Comparison of ENCODE assay signal across 10 cellular contexts in genomic region chr5:180787711-180788431, GRCh38. TPM values are rescaled to one million over a fixed set of nuclear protein-coding genes. Genes with fewer than 3 reads are reported as not detected.
DNase-seq lines count a peak whose midpoint lies in the region; ATAC-seq and TF ChIP-seq lines count a peak whose summit lies in the region.
"Had no signal": no experiment of that assay in that cellular context is flagged by ENCODE, and none has a peak within 500 bp of the region (broad histone marks: within the 10 kb centered on the region; RNA-seq: fewer than 3 reads in every experiment).

No MANE protein-coding gene starts in this region.

- CTCF ChIA-PET in CD8-positive, alpha-beta memory T cell (lab: Charles Lee) = interaction anchor here (2.5 kb wide), 1 partner anchor 15 kb away, joined by 7 read pairs; the partner anchor contains the start of gene MGAT1

- in situ Hi-C loops in transverse colon (cut with MboI; ENCODE audit: low pct_ligation_motif_present in 1 of 4, low pct_unique_long_range_greater_than_20kb in 1 of 4, low sequenced_read_pairs in 3 of 4) = loop anchor here in 1 of 4 donors (10.0 kb wide), 1 partner anchor 57 kb away; no protein-coding TSS in a partner anchor

- intact Hi-C loops in lower lobe of right lung (cut with DNase I) (no loop called here), transverse colon (cut with DNase I; ENCODE audit: low total_unique reads) (no loop called here)

- H3K27me3 Mint-ChIP-seq in activated naive CD8-positive, alpha-beta T cell treated with anti-CD3 and anti-CD28 coated beads for 36 hours = no peaks in the 10 kb centered on the region
- H3K27me3 Mint-ChIP-seq in CD8-positive, alpha-beta memory T cell = no peaks in the 10 kb centered on the region

- peaks cover 39% of the 10 kb centered on the region for H3K4me1 Mint-ChIP-seq in activated naive CD8-positive, alpha-beta T cell treated with anti-CD3 and anti-CD28 coated beads for 36 hours
- peaks cover 25 to 63% (median 38%) of the 10 kb centered on the region in 3 donors for H3K4me1 Mint-ChIP-seq in CD8-positive, alpha-beta memory T cell

- no peak overlapping the region for H3K4me3 Mint-ChIP-seq in activated naive CD8-positive, alpha-beta T cell treated with anti-CD3 and anti-CD28 coated beads for 36 hours
- H3K4me3 Mint-ChIP-seq in CD8-positive, alpha-beta memory T cell = peak overlapping the region in 1 of 7 donors; percentile 13

- peaks cover 44% of the 10 kb centered on the region for H3K4me1 ChIP-seq in lower lobe of right lung
- peaks cover 25 to 32% (median 26%) of the 10 kb centered on the region in 4 donors for H3K4me1 ChIP-seq in transverse colon
- no peaks in the 10 kb centered on the region for H3K4me1 ChIP-seq in CD8-positive, alpha-beta memory T cell (ENCODE audit: insufficient read depth, low read length)

- no peak for ATAC-seq in activated naive CD4-positive, alpha-beta T cell treated with anti-CD3 and anti-CD28 coated beads, Interleukin-2, amount 50 U/mL, for 72 hours
- ATAC-seq in lower lobe of right lung = no peak
- no peak for ATAC-seq in GM18858 (IDR thresholded peaks at IDR 0.05; ENCODE audit: unreplicated experiment)

- H3K9me3 ChIP-seq in lower lobe of right lung (no peaks in the 10 kb centered on the region), transverse colon (no peaks in the 10 kb centered on the region)
- no peaks in the 10 kb centered on the region for H3K9me3 ChIP-seq in CD8-positive, alpha-beta memory T cell (ENCODE audit: low read length)
- H3K9me3 ChIP-seq: thyroid gland had no signal

- H3K36me3 Mint-ChIP-seq in activated naive CD4-positive, alpha-beta T cell treated with anti-CD3 and anti-CD28 coated beads, Interleukin-2, amount 50 U/mL, for 72 hours = no peaks in the 10 kb centered on the region
- H3K36me3 Mint-ChIP-seq in activated naive CD8-positive, alpha-beta T cell treated with anti-CD3 and anti-CD28 coated beads for 36 hours = peaks cover 16% of the 10 kb centered on the region
- H3K36me3 Mint-ChIP-seq in CD8-positive, alpha-beta memory T cell = peaks cover 0 to 49% (median 6%) of the 10 kb centered on the region in 3 donors

- no peak for TF ChIP-seq CTCF in lower lobe of right lung (IDR thresholded peaks at IDR 0.05)
- no peak for TF ChIP-seq CTCF in transverse colon (IDR thresholded peaks at IDR 0.05)

- 83% methylated on average over 20 of the region's 20 CpGs; no CpG with 5 or more reads in 1 of the 2 donors for WGBS in transverse colon (ENCODE audit: low coverage in 1 of 2), 2 donors

- H3K36me3 ChIP-seq in lower lobe of right lung = peaks cover 53% of the 10 kb centered on the region
- H3K36me3 ChIP-seq in transverse colon = peaks cover 0 to 17% (median 8%) of the 10 kb centered on the region in 4 donors
- H3K36me3 ChIP-seq in CD8-positive, alpha-beta memory T cell (ENCODE audit: insufficient read depth, low read length) = peaks cover 17% of the 10 kb centered on the region

- TF ChIP-seq POLR2A in transverse colon (IDR thresholded peaks at IDR 0.05) = no peak

- POLR2A ChIA-PET in CD8-positive, alpha-beta memory T cell (lab: Charles Lee) = interaction anchor here (0.9 kb wide), 1 partner anchor 23 kb away, joined by 3 read pairs; no protein-coding TSS in a partner anchor

- DNase-seq in activated naive CD4-positive, alpha-beta T cell treated with anti-CD3 and anti-CD28 coated beads, Interleukin-2, amount 50 U/mL, for 72 hours (ENCODE audit: low spot score in 2 of 2) = no peak
- DNase-seq in activated naive CD4-positive, alpha-beta T cell (lab: John Stamatoyannopoulos, UW) = no peak
- DNase-seq in activated naive CD8-positive, alpha-beta T cell treated with anti-CD3 and anti-CD28 coated beads for 36 hours = no peak
- no peak for DNase-seq in lower lobe of right lung
- no peak for DNase-seq in transverse colon
- no peak for DNase-seq in CD8-positive, alpha-beta memory T cell
- DNase-seq in NK-92 (lab: John Stamatoyannopoulos, UW; ENCODE audit: unreplicated experiment) = no peak
- DNase-seq: central memory CD4-positive, alpha-beta T cell; thyroid gland had no signal

- H3K27ac ChIP-seq in lower lobe of right lung (peak overlapping the region; percentile 18), transverse colon (peak overlapping the region in 3 of 4 donors; percentile 71 to 83 (median 81))
- H3K27ac ChIP-seq in CD8-positive, alpha-beta memory T cell (ENCODE audit: low read depth, low read length) = no peak overlapping the region

- no peak overlapping the region for H3K4me3 ChIP-seq in lower lobe of right lung
- no peak overlapping the region for H3K4me3 ChIP-seq in transverse colon
- H3K4me3 ChIP-seq in CD8-positive, alpha-beta memory T cell (ENCODE audit: low read length) = no peak overlapping the region
- H3K4me3 ChIP-seq: thyroid gland had no signal

- TF ChIP-seq EP300 in transverse colon (IDR thresholded peaks at IDR 0.05; ENCODE audit: low read depth) = no peak

- peak overlapping the region; percentile 44 to 66 for H3K27ac Mint-ChIP-seq in activated naive CD4-positive, alpha-beta T cell treated with anti-CD3 and anti-CD28 coated beads, Interleukin-2, amount 50 U/mL, for 72 hours
- H3K27ac Mint-ChIP-seq in activated naive CD8-positive, alpha-beta T cell treated with anti-CD3 and anti-CD28 coated beads for 36 hours = peak overlapping the region; percentile 64
- H3K27ac Mint-ChIP-seq in CD8-positive, alpha-beta memory T cell = peak overlapping the region in 4 of 8 donors; percentile 51 to 96 (median 64)

- no peaks in the 10 kb centered on the region for H3K27me3 ChIP-seq in lower lobe of right lung (ENCODE audit: low read depth)
- H3K27me3 ChIP-seq in transverse colon = no peaks in the 10 kb centered on the region
- H3K27me3 ChIP-seq in CD8-positive, alpha-beta memory T cell (ENCODE audit: insufficient read depth, low read length, poor library complexity, severe bottlenecking) = no peaks in the 10 kb centered on the region
- H3K27me3 ChIP-seq: thyroid gland had no signal

- no peaks in the 10 kb centered on the region for H3K9me3 Mint-ChIP-seq in activated naive CD4-positive, alpha-beta T cell treated with anti-CD3 and anti-CD28 coated beads, Interleukin-2, amount 50 U/mL, for 72 hours
- no peaks in the 10 kb centered on the region for H3K9me3 Mint-ChIP-seq in activated naive CD8-positive, alpha-beta T cell treated with anti-CD3 and anti-CD28 coated beads for 36 hours
- H3K9me3 Mint-ChIP-seq in CD8-positive, alpha-beta memory T cell = no peaks in the 10 kb centered on the region

RNA-seq across cellular contexts. Expression of gene MGAT1, which starts 14.7 kb away (rescaled TPM):
- total RNA-seq in activated naive CD4-positive, alpha-beta T cell treated with anti-CD3 and anti-CD28 coated beads, Interleukin-2, amount 50 U/mL, for 72 hours = 100 to 1,000 TPM; 130 to 157 TPM
- total RNA-seq in activated naive CD8-positive, alpha-beta T cell treated with anti-CD3 and anti-CD28 coated beads for 36 hours = 100 to 1,000 TPM in 1 of 2 experiments, 10 to 100 TPM in 1; 99.1 to 101 TPM
- total RNA-seq in lower lobe of right lung = 241 TPM
- 100 to 1,000 TPM in 3 of 4 donors, 10 to 100 TPM in 1; 98.5 to 131 (median 114) TPM for total RNA-seq in transverse colon
- total RNA-seq in CD8-positive, alpha-beta memory T cell = 100 to 1,000 TPM; 125 to 132 TPM
- polyA plus RNA-seq in CD8-positive, alpha-beta memory T cell = 157 TPM

RNA-seq across cellular contexts. Expression of gene OR2Y1, which starts 48.0 kb away (rescaled TPM):
- not detected for total RNA-seq in activated naive CD4-positive, alpha-beta T cell treated with anti-CD3 and anti-CD28 coated beads, Interleukin-2, amount 50 U/mL, for 72 hours
- total RNA-seq in activated naive CD8-positive, alpha-beta T cell treated with anti-CD3 and anti-CD28 coated beads for 36 hours = not detected
- not detected for total RNA-seq in lower lobe of right lung
- total RNA-seq in transverse colon = not detected
- total RNA-seq in CD8-positive, alpha-beta memory T cell = not detected
- polyA plus RNA-seq in CD8-positive, alpha-beta memory T cell = not detected
- total RNA-seq: thyroid gland had no signal
